Comparison of ENCODE assay signal across 1 cellular context in the genomic region with DNA sequence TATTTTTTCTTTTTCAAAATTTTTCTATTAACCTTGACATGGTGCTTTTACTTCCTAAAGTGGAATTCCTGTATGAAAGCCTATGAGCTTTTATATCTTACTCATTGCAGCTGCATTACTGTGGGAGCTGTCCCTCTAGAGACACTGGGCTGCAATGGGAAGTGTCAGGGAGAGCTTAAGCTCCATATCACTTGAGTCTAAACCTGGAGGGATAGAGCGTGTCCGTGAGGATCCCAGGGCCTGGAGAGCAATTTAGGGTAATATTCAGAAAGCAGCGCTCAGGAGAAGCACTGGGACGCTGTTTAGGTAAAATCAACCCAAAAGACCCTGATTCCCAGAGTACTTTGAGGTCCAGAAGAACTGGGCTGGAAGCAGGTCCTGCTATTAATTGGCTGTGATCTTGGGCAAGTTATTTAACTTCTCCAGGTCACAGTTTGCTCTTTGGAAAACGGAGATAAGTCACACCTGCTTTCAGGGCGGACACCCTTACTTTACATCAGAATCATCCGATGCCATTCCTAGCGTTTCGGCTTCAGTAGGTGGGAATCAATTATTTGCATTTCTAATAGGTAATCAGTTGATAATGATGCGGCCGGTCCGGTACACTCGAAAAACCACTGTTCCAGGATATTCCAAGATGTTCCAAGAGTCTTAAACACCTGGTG.
TF ChIP-seq lines count a peak whose summit lies in the region.

No MANE protein-coding gene starts in this region.

TF ChIP-seq in H1, 55 proteins besides CTCF, POLR2A, EP300 and RAD21 (continued from another document):
- TF ChIP-seq, protein P1, sequence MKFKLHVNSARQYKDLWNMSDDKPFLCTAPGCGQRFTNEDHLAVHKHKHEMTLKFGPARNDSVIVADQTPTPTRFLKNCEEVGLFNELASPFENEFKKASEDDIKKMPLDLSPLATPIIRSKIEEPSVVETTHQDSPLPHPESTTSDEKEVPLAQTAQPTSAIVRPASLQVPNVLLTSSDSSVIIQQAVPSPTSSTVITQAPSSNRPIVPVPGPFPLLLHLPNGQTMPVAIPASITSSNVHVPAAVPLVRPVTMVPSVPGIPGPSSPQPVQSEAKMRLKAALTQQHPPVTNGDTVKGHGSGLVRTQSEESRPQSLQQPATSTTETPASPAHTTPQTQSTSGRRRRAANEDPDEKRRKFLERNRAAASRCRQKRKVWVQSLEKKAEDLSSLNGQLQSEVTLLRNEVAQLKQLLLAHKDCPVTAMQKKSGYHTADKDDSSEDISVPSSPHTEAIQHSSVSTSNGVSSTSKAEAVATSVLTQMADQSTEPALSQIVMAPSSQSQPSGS (IDR thresholded peaks at IDR 0.05; ENCODE audit: low read length), result no peak
- TF ChIP-seq HDAC2 (IDR thresholded peaks at IDR 0.05; ENCODE audit: borderline replicate concordance in 1 of 2, low read depth in 2 of 2, low read length in 2 of 2), result no peak
- no peak for TF ChIP-seq SUZ12 (IDR thresholded peaks at IDR 0.05; ENCODE audit: low read length)
- no peak for TF ChIP-seq RFX5 (IDR thresholded peaks at IDR 0.05; ENCODE audit: borderline replicate concordance, low read depth, low read length)
- TF ChIP-seq BACH1 (IDR thresholded peaks at IDR 0.05; ENCODE audit: low read length), result no peak
- no peak for TF ChIP-seq CHD2 (IDR thresholded peaks at IDR 0.05; ENCODE audit: low read length)
- TF ChIP-seq MAFK (IDR thresholded peaks at IDR 0.05; ENCODE audit: low read depth, low read length), result no peak
- TF ChIP-seq YY1 (IDR thresholded peaks at IDR 0.05; ENCODE audit: low read depth, low read length), result no peak
- TF ChIP-seq CHD1 (IDR thresholded peaks at IDR 0.05; ENCODE audit: low read depth, low read length), result no peak
- no peak for TF ChIP-seq JUND (IDR thresholded peaks at IDR 0.05; ENCODE audit: low read length)
- no peak for TF ChIP-seq ASH2L (IDR thresholded peaks at IDR 0.05; ENCODE audit: low read length)
- TF ChIP-seq, protein P2, sequence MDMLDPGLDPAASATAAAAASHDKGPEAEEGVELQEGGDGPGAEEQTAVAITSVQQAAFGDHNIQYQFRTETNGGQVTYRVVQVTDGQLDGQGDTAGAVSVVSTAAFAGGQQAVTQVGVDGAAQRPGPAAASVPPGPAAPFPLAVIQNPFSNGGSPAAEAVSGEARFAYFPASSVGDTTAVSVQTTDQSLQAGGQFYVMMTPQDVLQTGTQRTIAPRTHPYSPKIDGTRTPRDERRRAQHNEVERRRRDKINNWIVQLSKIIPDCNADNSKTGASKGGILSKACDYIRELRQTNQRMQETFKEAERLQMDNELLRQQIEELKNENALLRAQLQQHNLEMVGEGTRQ (IDR thresholded peaks at IDR 0.05; ENCODE audit: low read length), result no peak
